ENCODE assay signal across 13 cellular contexts in the genomic region with DNA sequence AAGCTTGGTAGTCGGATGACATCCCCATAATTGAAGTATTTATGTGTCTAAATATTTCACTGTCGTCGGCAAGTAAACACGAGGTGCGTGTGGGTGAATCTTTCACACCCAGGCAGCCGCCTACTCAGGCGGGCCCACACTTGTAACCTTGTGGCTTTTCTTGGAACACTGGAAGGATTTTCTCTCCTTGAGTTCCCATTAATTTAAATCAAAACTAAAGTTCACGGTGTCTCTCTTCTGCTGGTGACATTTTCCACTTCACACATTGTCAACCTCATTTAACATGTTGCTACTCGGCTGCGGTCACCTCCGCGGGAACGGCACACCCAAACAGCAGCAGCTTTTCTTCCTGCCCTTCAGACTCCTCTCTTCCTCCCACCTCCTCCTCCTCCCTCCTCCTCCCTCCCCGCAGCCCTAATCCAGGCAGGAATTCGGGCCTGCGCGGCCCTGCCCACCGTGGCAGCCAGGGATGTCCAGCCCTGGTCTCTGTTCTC.
DNase-seq lines count a peak whose midpoint lies in the region; ATAC-seq and TF ChIP-seq lines count a peak whose summit lies in the region.
"Had no signal": no experiment of that assay in that cellular context is flagged by ENCODE, and none has a peak within 500 bp of the region (broad histone marks: within the 10 kb centered on the region; RNA-seq: fewer than 3 reads in every experiment).

No MANE protein-coding gene starts in this region.

- H3K4me3 Mint-ChIP-seq in activated CD4-positive, alpha-beta T cell treated with anti-CD3 and anti-CD28 coated beads, Interleukin-2, amount 10 ng/mL, durations not matched to agents 24 days and 14 days = peak overlapping the region; percentile 73
- H3K4me3 Mint-ChIP-seq in activated T-helper 1 cell treated with anti-CD3 and anti-CD28 coated beads, Interleukin-12 subunit alpha, Interleukin-12 subunit beta, Interleukin-2, Interleukin-4 antibody, amounts not matched to agents 30 ng/mL and 10 ng/mL and 1 ng/mL, durations not matched to agents 14 hours and 24 hours and 36 hours = peak overlapping the region; percentile 56
- peak overlapping the region; percentile 48 for H3K4me3 Mint-ChIP-seq in stimulated activated effector memory CD8-positive, alpha-beta T cell treated with anti-CD3 and anti-CD28 coated beads, Interleukin-12 subunit alpha, Interleukin-12 subunit beta, amount 100 ng/mL, for 72 hours
- H3K4me3 Mint-ChIP-seq: activated naive CD8-positive, alpha-beta T cell had no signal

- H3K9me3 Mint-ChIP-seq in activated CD4-positive, alpha-beta T cell treated with anti-CD3 and anti-CD28 coated beads, Interleukin-2, amount 10 ng/mL, durations not matched to agents 24 days and 14 days = peaks cover 23% of the 10 kb centered on the region
- peaks cover 9% of the 10 kb centered on the region for H3K9me3 Mint-ChIP-seq in activated T-helper 1 cell treated with anti-CD3 and anti-CD28 coated beads, Interleukin-12 subunit alpha, Interleukin-12 subunit beta, Interleukin-2, Interleukin-4 antibody, amounts not matched to agents 30 ng/mL and 10 ng/mL and 1 ng/mL, durations not matched to agents 14 hours and 24 hours and 36 hours
- peaks cover 5% of the 10 kb centered on the region for H3K9me3 Mint-ChIP-seq in stimulated activated effector memory CD8-positive, alpha-beta T cell treated with anti-CD3 and anti-CD28 coated beads, Interleukin-12 subunit alpha, Interleukin-12 subunit beta, amount 100 ng/mL, for 72 hours

- peaks cover 19% of the 10 kb centered on the region for H3K4me1 Mint-ChIP-seq in activated CD4-positive, alpha-beta T cell treated with anti-CD3 and anti-CD28 coated beads, Interleukin-2, amount 10 ng/mL, durations not matched to agents 24 days and 14 days
- H3K4me1 Mint-ChIP-seq in activated T-helper 1 cell treated with anti-CD3 and anti-CD28 coated beads, Interleukin-12 subunit alpha, Interleukin-12 subunit beta, Interleukin-2, Interleukin-4 antibody, amounts not matched to agents 30 ng/mL and 10 ng/mL and 1 ng/mL, durations not matched to agents 14 hours and 24 hours and 36 hours (ENCODE audit: low read depth) = peaks cover 16% of the 10 kb centered on the region
- peaks cover 25% of the 10 kb centered on the region for H3K4me1 Mint-ChIP-seq in stimulated activated effector memory CD8-positive, alpha-beta T cell treated with anti-CD3 and anti-CD28 coated beads, Interleukin-12 subunit alpha, Interleukin-12 subunit beta, amount 100 ng/mL, for 72 hours

- H3K27me3 ChIP-seq in right atrium auricular region = no peaks in the 10 kb centered on the region
- no peaks in the 10 kb centered on the region for H3K27me3 ChIP-seq in effector memory CD4-positive, alpha-beta T cell (replicated peaks; ENCODE audit: control insufficient read depth, insufficient read depth, low read length, poor library complexity, severe bottlenecking)
- no peaks in the 10 kb centered on the region for H3K27me3 ChIP-seq in Karpas-422 (ENCODE audit: low read length)

- no peak overlapping the region for H2AFZ ChIP-seq in Karpas-422 (ENCODE audit: low read length)

- H3K36me3 Mint-ChIP-seq in activated CD4-positive, alpha-beta T cell treated with anti-CD3 and anti-CD28 coated beads, Interleukin-2, amount 10 ng/mL, durations not matched to agents 24 days and 14 days (ENCODE audit: low read depth) = no peaks in the 10 kb centered on the region
- no peaks in the 10 kb centered on the region for H3K36me3 Mint-ChIP-seq in activated T-helper 1 cell treated with anti-CD3 and anti-CD28 coated beads, Interleukin-12 subunit alpha, Interleukin-12 subunit beta, Interleukin-2, Interleukin-4 antibody, amounts not matched to agents 30 ng/mL and 10 ng/mL and 1 ng/mL, durations not matched to agents 14 hours and 24 hours and 36 hours (ENCODE audit: low read depth)
- H3K36me3 Mint-ChIP-seq in stimulated activated effector memory CD8-positive, alpha-beta T cell treated with anti-CD3 and anti-CD28 coated beads, Interleukin-12 subunit alpha, Interleukin-12 subunit beta, amount 100 ng/mL, for 72 hours = peaks cover 10% of the 10 kb centered on the region
- H3K36me3 Mint-ChIP-seq: activated naive CD8-positive, alpha-beta T cell had no signal

- H3K4me2 ChIP-seq in Karpas-422 (ENCODE audit: low read depth, low read length, poor library complexity, severe bottlenecking) = no peak overlapping the region

- H3K4me3 ChIP-seq in right atrium auricular region = no peak overlapping the region
- no peak overlapping the region for H3K4me3 ChIP-seq in effector memory CD4-positive, alpha-beta T cell (ENCODE audit: insufficient read depth, low read depth, low read length, poor library complexity, severe bottlenecking)
- H3K4me3 ChIP-seq in Karpas-422 (ENCODE audit: low read length) = no peak overlapping the region
- H3K4me3 ChIP-seq: coronary artery had no signal

- peak; percentile 66 for ATAC-seq in stimulated activated effector memory CD8-positive, alpha-beta T cell treated with anti-CD3 and anti-CD28 coated beads, Interleukin-12 subunit alpha, Interleukin-12 subunit beta, amount 100 ng/mL, for 72 hours
- ATAC-seq in GM18858 (IDR thresholded peaks at IDR 0.05; ENCODE audit: unreplicated experiment) = no peak

- H3K27ac ChIP-seq in right atrium auricular region = peak overlapping the region; percentile 5 to 73
- H3K27ac ChIP-seq in effector memory CD4-positive, alpha-beta T cell (ENCODE audit: insufficient read depth, low read length, poor library complexity, severe bottlenecking) = no peak overlapping the region
- no peak overlapping the region for H3K27ac ChIP-seq in Karpas-422 (ENCODE audit: low read length)
- H3K27ac ChIP-seq: coronary artery, HL-60 had no signal

- H3K9me3 ChIP-seq in right atrium auricular region (no peaks in the 10 kb centered on the region), Karpas-422 (ENCODE audit: low read length) (peaks cover 6% of the 10 kb centered on the region; the same call in 1 of the 2 replicates)
- no peaks in the 10 kb centered on the region for H3K9me3 ChIP-seq in effector memory CD4-positive, alpha-beta T cell (ENCODE audit: control insufficient read depth, low read length)

- no peak for TF ChIP-seq CTCF in right atrium auricular region (IDR thresholded peaks at IDR 0.05)

- no peaks in the 10 kb centered on the region for H3K9me2 ChIP-seq in Karpas-422 (replicated peaks; ENCODE audit: insufficient read depth, low read length)

- H3K4me1 ChIP-seq in right atrium auricular region = peaks cover 0 to 26% of the 10 kb centered on the region in 2 donors
- H3K4me1 ChIP-seq in effector memory CD4-positive, alpha-beta T cell (ENCODE audit: control insufficient read depth, insufficient read depth, low read length, poor library complexity, severe bottlenecking) = no peaks in the 10 kb centered on the region
- peaks cover 7% of the 10 kb centered on the region for H3K4me1 ChIP-seq in Karpas-422 (ENCODE audit: low read length)

- H3K27ac Mint-ChIP-seq in activated CD4-positive, alpha-beta T cell treated with anti-CD3 and anti-CD28 coated beads, Interleukin-2, amount 10 ng/mL, durations not matched to agents 24 days and 14 days = peak overlapping the region; percentile 93
- H3K27ac Mint-ChIP-seq in activated T-helper 1 cell treated with anti-CD3 and anti-CD28 coated beads, Interleukin-12 subunit alpha, Interleukin-12 subunit beta, Interleukin-2, Interleukin-4 antibody, amounts not matched to agents 30 ng/mL and 10 ng/mL and 1 ng/mL, durations not matched to agents 14 hours and 24 hours and 36 hours = peak overlapping the region; percentile 90
- peak overlapping the region; percentile 91 for H3K27ac Mint-ChIP-seq in stimulated activated effector memory CD8-positive, alpha-beta T cell treated with anti-CD3 and anti-CD28 coated beads, Interleukin-12 subunit alpha, Interleukin-12 subunit beta, amount 100 ng/mL, for 72 hours
- H3K27ac Mint-ChIP-seq: activated naive CD8-positive, alpha-beta T cell had no signal

- no peaks in the 10 kb centered on the region for H4K20me1 ChIP-seq in Karpas-422 (ENCODE audit: insufficient read depth, low read depth, low read length)

- H3K36me3 ChIP-seq in right atrium auricular region (no peaks in the 10 kb centered on the region), Karpas-422 (ENCODE audit: insufficient read depth, low read length) (no peaks in the 10 kb centered on the region)
- no peaks in the 10 kb centered on the region for H3K36me3 ChIP-seq in effector memory CD4-positive, alpha-beta T cell (ENCODE audit: control insufficient read depth, insufficient read depth, low read length)

- DNase-seq in activated CD4-positive, alpha-beta T cell treated with anti-CD3 and anti-CD28 coated beads, Interleukin-2, amount 10 ng/mL, durations not matched to agents 24 days and 14 days = peak; percentile 76
- DNase-seq in activated CD4-positive, alpha-beta T cell treated with anti-CD3 and anti-CD28 coated beads, Interleukin-2, amount 50 U/mL, for 1 hour = no peak
- peak; percentile 17 for DNase-seq in activated T-helper 1 cell treated with anti-CD3 and anti-CD28 coated beads, Interleukin-12 subunit alpha, Interleukin-12 subunit beta, Interleukin-2, Interleukin-4 antibody, amounts not matched to agents 30 ng/mL and 10 ng/mL and 1 ng/mL, durations not matched to agents 14 hours and 24 hours and 36 hours (ENCODE audit: low spot score)
- DNase-seq in right atrium auricular region (ENCODE audit: low spot score) = no peak
- DNase-seq in stimulated activated effector memory CD8-positive, alpha-beta T cell treated with anti-CD3 and anti-CD28 coated beads, Interleukin-12 subunit alpha, Interleukin-12 subunit beta, amount 100 ng/mL, for 72 hours (ENCODE audit: low spot score in 2 of 2) = peak in 1 of 2 donors; percentile 53
- DNase-seq in effector memory CD4-positive, alpha-beta T cell = no peak
- no peak for DNase-seq in Karpas-422
- DNase-seq: activated CD4-positive, alpha-beta T cell treated with anti-CD3 and anti-CD28 coated beads, Interleukin-2, amount 50 U/mL, for 48 hours; SW 1271 had no signal

- H3K79me2 ChIP-seq in Karpas-422 (ENCODE audit: low read length) = no peaks in the 10 kb centered on the region

- H3K27me3 Mint-ChIP-seq in activated CD4-positive, alpha-beta T cell treated with anti-CD3 and anti-CD28 coated beads, Interleukin-2, amount 10 ng/mL, durations not matched to agents 24 days and 14 days = peaks cover 6% of the 10 kb centered on the region
- peaks cover 7% of the 10 kb centered on the region for H3K27me3 Mint-ChIP-seq in activated T-helper 1 cell treated with anti-CD3 and anti-CD28 coated beads, Interleukin-12 subunit alpha, Interleukin-12 subunit beta, Interleukin-2, Interleukin-4 antibody, amounts not matched to agents 30 ng/mL and 10 ng/mL and 1 ng/mL, durations not matched to agents 14 hours and 24 hours and 36 hours (ENCODE audit: insufficient read depth)

- no peak overlapping the region for H3K9ac ChIP-seq in Karpas-422 (ENCODE audit: low read length)

- intact Hi-C loops in activated CD4-positive, alpha-beta T cell treated with anti-CD3 and anti-CD28 coated beads, Interleukin-2, amount 10 ng/mL, durations not matched to agents 24 days and 14 days (cut with micrococcal nuclease) = no loop called here
- intact Hi-C loops in activated T-helper 1 cell treated with anti-CD3 and anti-CD28 coated beads, Interleukin-12 subunit alpha, Interleukin-12 subunit beta, Interleukin-2, Interleukin-4 antibody, amounts not matched to agents 30 ng/mL and 10 ng/mL and 1 ng/mL, durations not matched to agents 14 hours and 24 hours and 36 hours (cut with micrococcal nuclease) = loop anchor here (2.0 to 5.0 kb wide), 2 partner anchors 36 to 334 kb away; no protein-coding TSS in a partner anchor

Comparison
In these comparisons a context has a peak if more than half of its experiments do, and no peak if none do; other contexts are left out.
1. DNase-seq: peak in activated CD4-positive, alpha-beta T cell treated with anti-CD3 and anti-CD28 coated beads, Interleukin-2, amount 10 ng/mL, durations not matched to agents 24 days and 14 days (single experiment) and activated T-helper 1 cell treated with anti-CD3 and anti-CD28 coated beads, Interleukin-12 subunit alpha, Interleukin-12 subunit beta, Interleukin-2, Interleukin-4 antibody, amounts not matched to agents 30 ng/mL and 10 ng/mL and 1 ng/mL, durations not matched to agents 14 hours and 24 hours and 36 hours (single experiment); none in activated CD4-positive, alpha-beta T cell treated with anti-CD3 and anti-CD28 coated beads, Interleukin-2, amount 50 U/mL, for 1 hour (single experiment), right atrium auricular region (single experiment), effector memory CD4-positive, alpha-beta T cell (0 of 3) and Karpas-422 (single experiment).
2. H3K27ac ChIP-seq: peak in right atrium auricular region (2 of 2); none in effector memory CD4-positive, alpha-beta T cell (single experiment) and Karpas-422 (single experiment).
3. Peak in every context shown above with its lines, with median percentiles within 50 percentile points of each other: H3K27ac Mint-ChIP-seq and H3K4me3 Mint-ChIP-seq.